24 cellular contexts compared by ENCODE assay signal in genomic region chr15:39701988-39702387, GRCh38.
"Had no signal": no experiment of that assay in that cellular context is flagged by ENCODE, and none has a peak within 500 bp of the region (broad histone marks: within the 10 kb centered on the region; RNA-seq: fewer than 3 reads in every experiment).

No MANE protein-coding gene starts in this region.

- H2AFZ ChIP-seq: hepatocyte had no signal

- H3K27ac Mint-ChIP-seq: naive thymus-derived CD8-positive, alpha-beta T cell; nephron; progenitor cell of endocrine pancreas; stimulated activated memory B cell treated with anti-CD40 and anti-IgM and Interleukin-4, amounts not matched to agents 10 μg/mL and 1 μg/mL and 100 μg/mL, for 72 hours; stimulated activated naive CD8-positive, alpha-beta T cell treated with anti-CD3 and anti-CD28 coated beads, Interleukin-15, amount 100 ng/mL, for 72 hours; type B pancreatic cell had no signal

- H3K36me3 Mint-ChIP-seq: naive thymus-derived CD8-positive, alpha-beta T cell; stimulated activated memory B cell treated with anti-CD40 and anti-IgM and Interleukin-4, amounts not matched to agents 10 μg/mL and 1 μg/mL and 100 μg/mL, for 72 hours; type B pancreatic cell had no signal

- H3K79me2 ChIP-seq: hepatocyte had no signal

- H3K36me3 ChIP-seq: left ventricle myocardium inferior, ovary, right atrium auricular region, right lobe of liver, tibial nerve, uterus had no signal

- H3K27me3 ChIP-seq: hepatocyte, ovary, right atrium auricular region, right lobe of liver, tibial nerve, uterus had no signal

- H3K27me3 Mint-ChIP-seq: progenitor cell of endocrine pancreas; stimulated activated memory B cell treated with anti-CD40 and anti-IgM and Interleukin-4, amounts not matched to agents 10 μg/mL and 1 μg/mL and 100 μg/mL, for 72 hours; stimulated activated naive CD8-positive, alpha-beta T cell treated with anti-CD3 and anti-CD28 coated beads, Interleukin-15, amount 100 ng/mL, for 72 hours; type B pancreatic cell had no signal

- H3K4me3 ChIP-seq: hepatocyte, left ventricle myocardium inferior, lung, ovary, right atrium auricular region, right lobe of liver, smooth muscle cell, tibial nerve, uterus had no signal

- H3K4me3 Mint-ChIP-seq: naive thymus-derived CD8-positive, alpha-beta T cell; nephron; neural crest cell; stimulated activated memory B cell treated with anti-CD40 and anti-IgM and Interleukin-4, amounts not matched to agents 10 μg/mL and 1 μg/mL and 100 μg/mL, for 72 hours; stimulated activated naive CD8-positive, alpha-beta T cell treated with anti-CD3 and anti-CD28 coated beads, Interleukin-15, amount 100 ng/mL, for 72 hours; type B pancreatic cell had no signal

- H3K9me3 Mint-ChIP-seq: naive thymus-derived CD8-positive, alpha-beta T cell; nephron; neural crest cell; stimulated activated memory B cell treated with anti-CD40 and anti-IgM and Interleukin-4, amounts not matched to agents 10 μg/mL and 1 μg/mL and 100 μg/mL, for 72 hours; stimulated activated naive CD8-positive, alpha-beta T cell treated with anti-CD3 and anti-CD28 coated beads, Interleukin-15, amount 100 ng/mL, for 72 hours; type B pancreatic cell had no signal

- H3K9me3 ChIP-seq: left ventricle myocardium inferior, ovary, right atrium auricular region, right lobe of liver, tibial nerve, uterus had no signal

- H3K4me2 ChIP-seq: hepatocyte, smooth muscle cell had no signal

- H3K27ac ChIP-seq: hepatocyte, left ventricle myocardium inferior, ovary, right atrium auricular region, right lobe of liver, tibial nerve, uterus had no signal

- DNase-seq: islet precursor cell; left ventricle myocardium inferior; midbrain; naive thymus-derived CD8-positive, alpha-beta T cell; ovary; right lobe of liver; stimulated activated CD4-positive, alpha-beta T cell treated with anti-CD3 and anti-CD28 coated beads, Interleukin-1b, Interleukin-23, amount 100 ng/mL, for 48 hours; stimulated activated CD4-positive, alpha-beta T cell treated with anti-CD3 and anti-CD28 coated beads, Interleukin-2, amount 100 ng/mL, for 48 hours; stimulated activated CD4-positive, alpha-beta T cell treated with anti-CD3 and anti-CD28 coated beads, Interleukin-4, amount 100 ng/mL, for 4 hours; stimulated activated CD8-positive, alpha-beta memory T cell treated with anti-CD3 and anti-CD28 coated beads, Interleukin-4, amount 100 ng/mL, for 48 hours; stimulated activated naive CD4-positive, alpha-beta T cell treated with Interleukin-2 at 50 U/mL for 16 hours; stimulated activated naive CD8-positive, alpha-beta T cell treated with anti-CD3 and anti-CD28 coated beads, Interleukin-15, amount 100 ng/mL, for 72 hours; substantia nigra; uterus had no signal

- H3K4me1 Mint-ChIP-seq: naive thymus-derived CD8-positive, alpha-beta T cell; stimulated activated memory B cell treated with anti-CD40 and anti-IgM and Interleukin-4, amounts not matched to agents 10 μg/mL and 1 μg/mL and 100 μg/mL, for 72 hours; stimulated activated naive CD8-positive, alpha-beta T cell treated with anti-CD3 and anti-CD28 coated beads, Interleukin-15, amount 100 ng/mL, for 72 hours had no signal

- H3K4me1 ChIP-seq: left ventricle myocardium inferior, right atrium auricular region, right lobe of liver, tibial nerve, uterus had no signal
